ENCODE assay signal across 15 cellular contexts in the genomic region with DNA sequence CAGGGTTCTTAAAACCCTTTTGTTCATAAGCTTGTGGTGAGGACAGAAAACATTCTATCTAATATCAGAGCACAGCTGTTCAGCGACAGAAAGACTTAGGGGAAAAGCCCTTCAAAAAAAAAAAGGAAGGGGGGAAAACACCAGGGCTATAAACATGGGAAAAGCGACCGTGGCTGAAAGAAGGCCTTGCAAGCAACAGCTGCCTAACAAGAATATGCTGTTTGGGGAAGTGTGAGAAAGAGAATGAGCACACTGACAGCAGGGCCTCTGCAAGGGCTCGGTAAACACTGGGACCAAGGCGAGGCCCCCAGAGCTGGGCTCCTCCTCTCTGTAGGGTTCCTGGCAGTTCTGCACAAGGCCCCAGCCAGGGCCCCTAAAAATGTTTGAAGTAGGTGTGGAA. TPM values are rescaled to one million over a fixed set of nuclear protein-coding genes. Genes with fewer than 3 reads are reported as not detected.
DNase-seq lines count a peak whose midpoint lies in the region; ATAC-seq lines count a peak whose summit lies in the region.
"Had no signal": no experiment of that assay in that cellular context is flagged by ENCODE, and none has a peak within 500 bp of the region (broad histone marks: within the 10 kb centered on the region; RNA-seq: fewer than 3 reads in every experiment).

No MANE protein-coding gene starts in this region.

- DNase-seq in CD1c-positive myeloid dendritic cell (ENCODE audit: extremely low spot score): peak; percentile 23
- peak; percentile 54 for DNase-seq in RPMI8226
- peak; percentile 30 for DNase-seq in myocyte (ENCODE audit: low read depth)
- DNase-seq in NCI-H446 treated with DMSO at 0.1 percent for 48 hours (lab: John Stamatoyannopoulos, UW): no peak
- no peak for DNase-seq in nucleus accumbens (lab: John Stamatoyannopoulos, UW)
- DNase-seq in stimulated activated CD4-positive, alpha-beta T cell treated with anti-CD3 and anti-CD28 coated beads, Interleukin-12 subunit alpha, Interleukin-12 subunit beta, amount 100 ng/mL, for 4 hours: no peak
- DNase-seq: activated CD4-positive, alpha-beta memory T cell treated with anti-CD3 and anti-CD28 coated beads for 36 hours; effector CD4-positive, alpha-beta T cell; left ventricle myocardium superior; natural killer cell; NCI-H1436; NCI-H345 had no signal

- peak; percentile 69 for ATAC-seq in GM21825 (IDR thresholded peaks at IDR 0.05; ENCODE audit: unreplicated experiment)
- no peak for ATAC-seq in activated CD4-positive, CD25-positive, alpha-beta regulatory T cell treated with anti-CD3 and anti-CD28 coated beads, Interleukin-2, amount 50 U/mL, for 24 hours
- ATAC-seq: left ventricle myocardium superior, natural killer cell had no signal

RNA-seq across cellular contexts. Expression of gene CCND2, which starts 27.4 kb away (rescaled TPM):
- 86.6 and 107 TPM in 2 replicates for total RNA-seq in myocyte
- polyA plus RNA-seq in myocyte (2012): 36.7 TPM
- total RNA-seq: OCI-LY7 had no signal

Comparison
In these comparisons a context has a peak if more than half of its experiments do, and no peak if none do; other contexts are left out.
1. DNase-seq: peak in CD1c-positive myeloid dendritic cell (single experiment), RPMI8226 (single experiment) and myocyte (single experiment); none in NCI-H446 treated with DMSO at 0.1 percent for 48 hours (single experiment), nucleus accumbens (0 of 56) and stimulated activated CD4-positive, alpha-beta T cell treated with anti-CD3 and anti-CD28 coated beads, Interleukin-12 subunit alpha, Interleukin-12 subunit beta, amount 100 ng/mL, for 4 hours (single experiment).